Comparison of ENCODE assay signal across 17 cellular contexts in the genomic region with DNA sequence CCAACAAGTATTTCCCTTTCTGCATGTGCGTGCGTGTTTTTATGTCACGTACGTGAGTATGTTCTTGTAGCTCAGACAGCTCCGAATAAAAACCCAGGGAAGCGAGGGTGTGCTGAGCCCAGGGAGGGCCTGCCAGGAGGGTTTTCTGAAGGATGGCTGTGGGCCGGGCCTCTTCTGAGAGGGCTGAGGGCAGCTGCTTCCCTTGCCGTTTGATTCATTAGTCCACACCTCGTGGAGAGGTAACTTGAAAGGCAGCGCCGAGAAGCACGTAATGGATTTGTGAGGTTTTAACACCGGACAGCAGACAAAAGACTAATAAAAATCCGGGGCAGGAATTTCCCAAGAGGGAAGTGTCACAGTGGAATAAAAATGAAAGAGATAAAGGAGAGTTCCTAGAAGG. TPM values are rescaled to one million over a fixed set of nuclear protein-coding genes. Genes with fewer than 3 reads are reported as not detected.
DNase-seq lines count a peak whose midpoint lies in the region; ATAC-seq and TF ChIP-seq lines count a peak whose summit lies in the region.
"Had no signal": no experiment of that assay in that cellular context is flagged by ENCODE, and none has a peak within 500 bp of the region (broad histone marks: within the 10 kb centered on the region; RNA-seq: fewer than 3 reads in every experiment).

No MANE protein-coding gene starts in this region.

- H3K36me3 ChIP-seq in upper lobe of right lung: no peaks in the 10 kb centered on the region
- H3K36me3 ChIP-seq: BLaER1, sigmoid colon had no signal

- H3K27me3 ChIP-seq in upper lobe of right lung: no peaks in the 10 kb centered on the region
- H3K27me3 ChIP-seq: BLaER1 had no signal

- no peak for ATAC-seq in stimulated activated naive CD8-positive, alpha-beta T cell treated with anti-CD3 and anti-CD28 coated beads, Interleukin-15, Interleukin-2, amounts not matched to agents 100 U/mL and 50 U/mL, for 24 hours
- ATAC-seq in T-helper 17 cell (no peak), upper lobe of right lung (peak; percentile 62)

- no peaks in the 10 kb centered on the region for H3K27me3 Mint-ChIP-seq in stimulated activated naive CD8-positive, alpha-beta T cell treated with anti-CD3 and anti-CD28 coated beads, Interleukin-15, Interleukin-2, amounts not matched to agents 100 ng/mL and 50 ng/mL, for 24 hours
- no peaks in the 10 kb centered on the region for H3K27me3 Mint-ChIP-seq in T-helper 17 cell

- peak overlapping the region; percentile 95 for H3K27ac Mint-ChIP-seq in stimulated activated naive CD8-positive, alpha-beta T cell treated with anti-CD3 and anti-CD28 coated beads, Interleukin-15, Interleukin-2, amounts not matched to agents 100 ng/mL and 50 ng/mL, for 24 hours
- peak overlapping the region; percentile 98 for H3K27ac Mint-ChIP-seq in T-helper 17 cell
- H3K27ac Mint-ChIP-seq: dendritic cell treated with granulocyte-macrophage colony-stimulating factor and Interleukin-4, amounts not matched to agents 40 ng/mL and 50 ng/mL, for 4 days had no signal

- H3K9me3 Mint-ChIP-seq in stimulated activated naive CD8-positive, alpha-beta T cell treated with anti-CD3 and anti-CD28 coated beads, Interleukin-15, Interleukin-2, amounts not matched to agents 100 ng/mL and 50 ng/mL, for 24 hours: no peaks in the 10 kb centered on the region
- H3K9me3 Mint-ChIP-seq: dendritic cell treated with granulocyte-macrophage colony-stimulating factor and Interleukin-4, amounts not matched to agents 40 ng/mL and 50 ng/mL, for 4 days had no signal

- intact Hi-C loops in upper lobe of right lung (cut with DNase I): no loop called here

- peaks cover 99% of the 10 kb centered on the region for H3K4me1 Mint-ChIP-seq in stimulated activated naive CD8-positive, alpha-beta T cell treated with anti-CD3 and anti-CD28 coated beads, Interleukin-15, Interleukin-2, amounts not matched to agents 100 ng/mL and 50 ng/mL, for 24 hours (ENCODE audit: low read depth)
- H3K4me1 Mint-ChIP-seq in T-helper 17 cell: peaks cover 73% of the 10 kb centered on the region

- H3K4me1 ChIP-seq in upper lobe of right lung: peaks cover 7% of the 10 kb centered on the region
- H3K4me1 ChIP-seq: BLaER1, sigmoid colon had no signal

- H3K4me3 ChIP-seq in epithelial cell of esophagus (ENCODE audit: low read length): no peak overlapping the region
- H3K4me3 ChIP-seq in upper lobe of right lung: no peak overlapping the region
- H3K4me3 ChIP-seq: BLaER1, sigmoid colon had no signal

- DNase-seq in stimulated activated naive CD8-positive, alpha-beta T cell treated with anti-CD3 and anti-CD28 coated beads, Interleukin-15, Interleukin-2, amounts not matched to agents 100 U/mL and 50 U/mL, for 24 hours: no peak
- DNase-seq in T-helper 17 cell: no peak
- peak; percentile 8 for DNase-seq in epithelial cell of esophagus (ENCODE audit: low read depth)
- DNase-seq in upper lobe of right lung: no peak
- no peak for DNase-seq in RKO (ENCODE audit: low spot score)
- DNase-seq in stimulated activated CD4-positive, alpha-beta T cell treated with anti-CD3 and anti-CD28 coated beads, Interleukin-2, amount 100 ng/mL, for 48 hours: no peak
- no peak for DNase-seq in SIG-M5 treated with dmso at 0.1 percent for 504 hours (lab: John Stamatoyannopoulos, UW; ENCODE audit: unreplicated experiment)
- DNase-seq: amniotic stem cell, MM.1S, NCI-H526 treated with DMSO at 0.1 percent for 48 hours, SIG-M5, sigmoid colon had no signal

- peak overlapping the region; percentile 78 for H3K4me3 Mint-ChIP-seq in stimulated activated naive CD8-positive, alpha-beta T cell treated with anti-CD3 and anti-CD28 coated beads, Interleukin-15, Interleukin-2, amounts not matched to agents 100 ng/mL and 50 ng/mL, for 24 hours
- H3K4me3 Mint-ChIP-seq in T-helper 17 cell: peak overlapping the region; percentile 86
- H3K4me3 Mint-ChIP-seq: dendritic cell treated with granulocyte-macrophage colony-stimulating factor and Interleukin-4, amounts not matched to agents 40 ng/mL and 50 ng/mL, for 4 days had no signal

- no peaks in the 10 kb centered on the region for H3K9me3 ChIP-seq in T-helper 17 cell (ENCODE audit: control insufficient read depth, low read length, poor library complexity, severe bottlenecking)
- H3K9me3 ChIP-seq in upper lobe of right lung: no peaks in the 10 kb centered on the region
- H3K9me3 ChIP-seq: BLaER1, sigmoid colon had no signal

- no peak overlapping the region for H3K27ac ChIP-seq in upper lobe of right lung
- H3K27ac ChIP-seq: BLaER1, HL-60, sigmoid colon had no signal

- H3K36me3 Mint-ChIP-seq in stimulated activated naive CD8-positive, alpha-beta T cell treated with anti-CD3 and anti-CD28 coated beads, Interleukin-15, Interleukin-2, amounts not matched to agents 100 ng/mL and 50 ng/mL, for 24 hours (ENCODE audit: low read depth): peaks cover 57% of the 10 kb centered on the region
- peaks cover 5% of the 10 kb centered on the region for H3K36me3 Mint-ChIP-seq in T-helper 17 cell (ENCODE audit: low read depth)

- TF ChIP-seq CTCF in epithelial cell of esophagus (IDR thresholded peaks at IDR 0.05; ENCODE audit: insufficient read depth, low read depth, low read length, missing control alignments) (no peak), upper lobe of right lung (IDR thresholded peaks at IDR 0.05) (no peak)

RNA-seq across cellular contexts. Expression of a gene that starts 29.5 kb away (rescaled TPM):
- 100 to 1,000 TPM; 265 to 295 TPM for total RNA-seq in T-helper 17 cell
- total RNA-seq in upper lobe of right lung: 8.9 TPM
- total RNA-seq: myocyte had no signal

Comparison
In these comparisons a context has a peak if more than half of its experiments do, and no peak if none do; other contexts are left out.
1. RNA of a gene that starts 29.5 kb away (total RNA-seq): 265 to 295 TPM in T-helper 17 cell; 8.9 TPM in upper lobe of right lung (single experiment); every median in the first group is over 10 times any median in the second.